ENCODE assay signal across 16 cellular contexts in the genomic region with DNA sequence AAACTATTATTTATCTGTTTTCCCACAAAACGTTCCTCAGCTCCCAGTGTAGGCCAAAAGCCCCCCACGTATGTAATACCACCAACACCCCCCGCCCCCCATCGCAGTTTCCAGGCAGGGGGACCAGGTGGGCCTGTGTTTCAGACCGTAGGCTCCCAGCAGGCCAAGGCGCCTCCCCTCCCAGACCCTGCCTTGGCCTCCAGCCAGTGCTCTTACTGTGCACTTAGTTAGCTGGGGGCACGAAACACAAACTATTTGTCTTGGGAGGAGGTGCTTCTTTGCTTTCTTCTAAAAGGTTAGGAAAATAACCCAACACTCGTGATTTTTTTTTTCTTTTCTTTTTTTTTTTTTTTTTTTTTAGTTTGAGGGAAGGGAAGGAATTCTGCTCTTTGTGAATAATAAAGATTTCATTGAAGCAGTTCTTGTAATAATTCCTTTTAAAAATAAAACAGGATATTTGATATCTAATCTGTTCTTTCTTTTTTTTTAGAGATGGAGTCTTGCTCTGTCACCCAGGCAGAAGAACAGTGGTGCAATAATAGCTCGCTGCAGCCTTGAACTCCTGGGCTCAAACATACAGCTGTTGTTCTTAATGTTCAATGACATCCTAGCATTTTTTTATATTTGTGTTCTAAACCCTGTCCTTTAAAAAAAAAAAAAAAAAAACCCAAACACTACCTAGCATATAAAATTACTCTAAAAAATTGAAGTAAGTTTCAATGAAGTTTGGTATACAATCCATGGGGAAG.
DNase-seq lines count a peak whose midpoint lies in the region; ATAC-seq, FAIRE-seq and TF ChIP-seq lines count a peak whose summit lies in the region.
"Had no signal": no experiment of that assay in that cellular context is flagged by ENCODE, and none has a peak within 500 bp of the region (broad histone marks: within the 10 kb centered on the region; RNA-seq: fewer than 3 reads in every experiment).

No MANE protein-coding gene starts in this region.

- TF ChIP-seq CTCF in cardiac muscle cell (IDR thresholded peaks at IDR 0.05; ENCODE audit: low read depth, low read length) (no peak), heart right ventricle (IDR thresholded peaks at IDR 0.05) (no peak), adrenal gland (IDR thresholded peaks at IDR 0.05) (no peak), endothelial cell (IDR thresholded peaks at IDR 0.05; ENCODE audit: unreplicated experiment) (no peak), Caco-2 (IDR thresholded peaks at IDR 0.05; ENCODE audit: insufficient read depth in 1 of 2, low read depth in 1 of 2, low read length in 1 of 2, severe bottlenecking in 1 of 2, unreplicated experiment in 1 of 2) (no peak)

- no peaks in the 10 kb centered on the region for H3K36me3 ChIP-seq in cardiac muscle cell
- no peaks in the 10 kb centered on the region for H3K36me3 ChIP-seq in heart right ventricle
- H3K36me3 ChIP-seq in adrenal gland (replicated peaks in 1 of 2): no peaks in the 10 kb centered on the region
- no peaks in the 10 kb centered on the region for H3K36me3 ChIP-seq in Caco-2 (ENCODE audit: control insufficient read depth, insufficient read depth, low read length)

- peaks cover 42% of the 10 kb centered on the region for H3K4me1 ChIP-seq in cardiac muscle cell (ENCODE audit: low read depth)
- H3K4me1 ChIP-seq in heart right ventricle: peaks cover 0 to 21% (median 0%) of the 10 kb centered on the region in 9 donors
- H3K4me1 ChIP-seq in adrenal gland (replicated peaks in 1 of 2): peaks cover 3 to 14% of the 10 kb centered on the region in 2 donors
- H3K4me1 ChIP-seq in Caco-2: no peaks in the 10 kb centered on the region; the same call in none of the 2 replicates

- CTCF ChIA-PET in Caco-2 (lab: Charles Lee): no interaction called here

- H3K27me3 ChIP-seq in cardiac muscle cell (no peaks in the 10 kb centered on the region), heart right ventricle (peaks cover 0 to 40% (median 0%) of the 10 kb centered on the region in 7 donors), adrenal gland (no peaks in the 10 kb centered on the region), Caco-2 (replicated peaks; ENCODE audit: control insufficient read depth, insufficient read depth, low read length) (no peaks in the 10 kb centered on the region)

- H3K9me3 Mint-ChIP-seq in endothelial cell (ENCODE audit: unreplicated experiment) (no peaks in the 10 kb centered on the region), Caco-2 (ENCODE audit: unreplicated experiment) (no peaks in the 10 kb centered on the region)

- peak overlapping the region; percentile 87 for H3K27ac ChIP-seq in cardiac muscle cell
- no peak overlapping the region for H3K27ac ChIP-seq in heart right ventricle
- H3K27ac ChIP-seq in adrenal gland: peak overlapping the region in 3 of 5 donors; percentile 34 to 62 (median 57)
- H3K27ac ChIP-seq: GM23248, PC-9 had no signal

- DNase-seq in cardiac muscle cell (ENCODE audit: low read depth in 1 of 2, low spot score in 1 of 2) (peak in 1 of 2 donors; percentile 42), heart right ventricle (no peak), adrenal gland (peak in 3 of 7 donors; percentile 40 to 67 (median 53)), frontal cortex (ENCODE audit: low spot score in 2 of 2) (no peak), endothelial cell (ENCODE audit: low spot score) (no peak), NCI-H187 (lab: John Stamatoyannopoulos, UW) (no peak), Caco-2 (no peak)
- DNase-seq: NCI-H1048, NCI-H187 treated with DMSO at 0.1 percent for 48 hours, NCI-H226, NCI-H524 treated with DMSO at 0.1 percent for 48 hours had no signal

- H3K36me3 Mint-ChIP-seq in endothelial cell (ENCODE audit: low read depth, unreplicated experiment) (peaks cover 3% of the 10 kb centered on the region), Caco-2 (ENCODE audit: insufficient read depth, unreplicated experiment) (no peaks in the 10 kb centered on the region)
- H3K36me3 Mint-ChIP-seq: CD4-positive, alpha-beta memory T cell had no signal

- H3K27ac Mint-ChIP-seq in endothelial cell (ENCODE audit: unreplicated experiment): no peak overlapping the region
- no peak overlapping the region for H3K27ac Mint-ChIP-seq in Caco-2 (ENCODE audit: unreplicated experiment)
- H3K27ac Mint-ChIP-seq: B cell; CD4-positive, alpha-beta memory T cell had no signal

- H3K27me3 Mint-ChIP-seq in endothelial cell (ENCODE audit: unreplicated experiment) (no peaks in the 10 kb centered on the region), Caco-2 (ENCODE audit: insufficient read depth, unreplicated experiment) (no peaks in the 10 kb centered on the region)
- H3K27me3 Mint-ChIP-seq: B cell had no signal

- peaks cover 22% of the 10 kb centered on the region for H3K4me1 Mint-ChIP-seq in endothelial cell (ENCODE audit: unreplicated experiment)
- H3K4me1 Mint-ChIP-seq in Caco-2 (ENCODE audit: low read depth, unreplicated experiment): peaks cover 2% of the 10 kb centered on the region

- no peak for TF ChIP-seq POLR2A in adrenal gland (IDR thresholded peaks at IDR 0.05)

- no peak overlapping the region for H3K4me3 ChIP-seq in cardiac muscle cell
- H3K4me3 ChIP-seq in heart right ventricle: no peak overlapping the region
- H3K4me3 ChIP-seq in adrenal gland: no peak overlapping the region
- no peak overlapping the region for H3K4me3 ChIP-seq in Caco-2 (ENCODE audit: low read depth, low read length)
- H3K4me3 ChIP-seq: GM12878, GM23248, PC-9 had no signal

- no TSS peak for BruUV-seq in Caco-2 (replicated peaks; lab: Mats Ljungman, UMichigan)

- intact Hi-C loops in heart right ventricle (cut with DNase I): loop anchor here in 7 of 10 donors (5.0 to 10.0 kb wide), 4 partner anchors 101 to 233 kb away; no protein-coding TSS in a partner anchor
- intact Hi-C loops in adrenal gland (cut with DNase I): loop anchor here (10.0 kb wide), 2 partner anchors 101 to 241 kb away; no protein-coding TSS in a partner anchor
- intact Hi-C loops in Caco-2 (cut with micrococcal nuclease; ENCODE audit: unreplicated experiment): no loop called here

- POLR2A ChIA-PET in Caco-2 (lab: Charles Lee): no interaction called here

- H3K4me3 Mint-ChIP-seq in endothelial cell (ENCODE audit: unreplicated experiment): no peak overlapping the region
- H3K4me3 Mint-ChIP-seq in Caco-2 (ENCODE audit: unreplicated experiment): no peak overlapping the region
- H3K4me3 Mint-ChIP-seq: B cell; CD4-positive, alpha-beta memory T cell had no signal

- ATAC-seq in heart right ventricle: no peak

- 71 to 74% methylated on average over 9 of the region's 9 CpGs for WGBS in heart right ventricle, 2 donors
- WGBS in adrenal gland, 4 donors: 36 to 54% (median 47%) methylated on average over 9 of the region's 9 CpGs

- FAIRE-seq in frontal cortex (lab: Jason Lieb, UNC): peak; percentile 8
- FAIRE-seq: GM12878 had no signal

- H3K9me3 ChIP-seq in cardiac muscle cell (ENCODE audit: low read depth) (no peaks in the 10 kb centered on the region), heart right ventricle (no peaks in the 10 kb centered on the region), adrenal gland (replicated peaks in 1 of 3) (no peaks in the 10 kb centered on the region), Caco-2 (no peaks in the 10 kb centered on the region)

Comparison
In these comparisons a context has a peak if more than half of its experiments do, and no peak if none do; other contexts are left out.
1. H3K27ac ChIP-seq: peak in cardiac muscle cell (single experiment) and adrenal gland (3 of 5); none in heart right ventricle (0 of 10).